Comparison of ENCODE assay signal across 14 cellular contexts in genomic region chr18:45441110-45441842, GRCh38.
DNase-seq lines count a peak whose midpoint lies in the region; ATAC-seq, FAIRE-seq and TF ChIP-seq lines count a peak whose summit lies in the region.
"Had no signal": no experiment of that assay in that cellular context is flagged by ENCODE, and none has a peak within 500 bp of the region (broad histone marks: within the 10 kb centered on the region; RNA-seq: fewer than 3 reads in every experiment).

No MANE protein-coding gene starts in this region.

- no peaks in the 10 kb centered on the region for H3K79me2 ChIP-seq in keratinocyte (ENCODE audit: control insufficient read depth, insufficient read depth, low read length)

- H3K9me3 ChIP-seq in A549: no peaks in the 10 kb centered on the region
- no peaks in the 10 kb centered on the region for H3K9me3 ChIP-seq in keratinocyte (ENCODE audit: control insufficient read depth, low read depth, low read length)
- H3K9me3 ChIP-seq in sigmoid colon: no peaks in the 10 kb centered on the region
- H3K9me3 ChIP-seq: prostate gland had no signal

- WGBS in A549 (ENCODE audit: missing lambda C conversion rate): 2% methylated on average over 4 of the region's 4 CpGs
- WGBS in sigmoid colon, 2 donors: 58 to 74% methylated on average over 4 of the region's 4 CpGs

- H3K36me3 Mint-ChIP-seq in HFFc6 (ENCODE audit: low read depth): no peaks in the 10 kb centered on the region
- H3K36me3 Mint-ChIP-seq: CD8-positive, alpha-beta T cell had no signal

- no peaks in the 10 kb centered on the region for H3K9me3 Mint-ChIP-seq in HFFc6
- H3K9me3 Mint-ChIP-seq: activated B cell treated with CpG ODN at 0.5 μM for 24 hours; CD8-positive, alpha-beta T cell had no signal

- H3K27me3 Mint-ChIP-seq in HFFc6 (ENCODE audit: insufficient read depth): no peaks in the 10 kb centered on the region; the same call in none of the 2 replicates

- TF ChIP-seq EP300 in A549 (IDR thresholded peaks at IDR 0.05) (no peak), sigmoid colon (IDR thresholded peaks at IDR 0.05) (no peak)

- DNase-seq in A549 (ENCODE audit: low read depth in 1 of 2, low spot score in 1 of 2) (peak in 1 of 2 experiments; percentile 4), HFFc6 (peak; percentile 8), keratinocyte (ENCODE audit: low read depth, low spot score) (peak; percentile 26), sigmoid colon (no peak), inferior parietal cortex (ENCODE audit: extremely low spot score) (no peak)
- DNase-seq: activated B cell treated with CpG ODN at 0.5 μM for 24 hours; CD8-positive, alpha-beta T cell; HCEC 1CT; NCI-H82 had no signal

- TF ChIP-seq CTCF in A549 (IDR thresholded peaks at IDR 0.05): peak; percentile 20; the same call in 2 of the 3 replicates
- peak; percentile 72 for TF ChIP-seq CTCF in HFFc6 (IDR thresholded peaks at IDR 0.05)
- peak; percentile 72 for TF ChIP-seq CTCF in VCaP (conservative IDR thresholded peaks at IDR 0.05)
- TF ChIP-seq CTCF in keratinocyte (optimal IDR thresholded peaks at IDR 0.05 in 1 of 3, IDR thresholded peaks at IDR 0.05 in 1 of 3, conservative IDR thresholded peaks at IDR 0.05 in 1 of 3; ENCODE audit: extremely low read depth in 1 of 3, insufficient read depth in 2 of 3, low read length in 3 of 3): peak in 2 of 3 experiments; percentile 51 to 53
- peak in 1 of 4 experiments; percentile 13 for TF ChIP-seq CTCF in sigmoid colon (IDR thresholded peaks at IDR 0.05)

- H3K27ac Mint-ChIP-seq in HFFc6: no peak overlapping the region
- H3K27ac Mint-ChIP-seq: activated B cell treated with CpG ODN at 0.5 μM for 24 hours; CD8-positive, alpha-beta T cell had no signal

- H2AFZ ChIP-seq in keratinocyte (ENCODE audit: control insufficient read depth, low read length): peak overlapping the region; percentile 25

- TF ChIP-seq POLR2A in A549 (IDR thresholded peaks at IDR 0.05; ENCODE audit: low read length) (no peak), sigmoid colon (IDR thresholded peaks at IDR 0.05) (no peak)

- ATAC-seq in A549: no peak
- no peak for ATAC-seq in HG03469 (IDR thresholded peaks at IDR 0.05; ENCODE audit: unreplicated experiment)
- ATAC-seq in HG03439 (IDR thresholded peaks at IDR 0.05; ENCODE audit: unreplicated experiment): no peak
- ATAC-seq: CD8-positive, alpha-beta T cell had no signal

- no peaks in the 10 kb centered on the region for H3K36me3 ChIP-seq in keratinocyte (ENCODE audit: control insufficient read depth in 2 of 2, extremely low read depth in 1 of 2, insufficient read depth in 2 of 2, low read length in 2 of 2)
- no peaks in the 10 kb centered on the region for H3K36me3 ChIP-seq in sigmoid colon
- H3K36me3 ChIP-seq: prostate gland had no signal

- H3K27ac ChIP-seq in A549 (no peak overlapping the region), VCaP (no peak overlapping the region), keratinocyte (ENCODE audit: control insufficient read depth, insufficient read depth, low read length) (no peak overlapping the region), sigmoid colon (no peak overlapping the region)
- H3K27ac ChIP-seq: prostate gland had no signal

- FAIRE-seq in A549 (lab: Jason Lieb, UNC): no peak
- FAIRE-seq in keratinocyte (lab: Jason Lieb, UNC): peak; percentile 59
- FAIRE-seq: HTR-8/SVneo had no signal

- H3K4me3 ChIP-seq in A549: no peak overlapping the region
- no peak overlapping the region for H3K4me3 ChIP-seq in keratinocyte (ENCODE audit: control insufficient read depth in 2 of 3, extremely low read depth in 1 of 3, insufficient read depth in 2 of 3, low read depth in 1 of 3, low read length in 3 of 3)
- no peak overlapping the region for H3K4me3 ChIP-seq in sigmoid colon
- H3K4me3 ChIP-seq: prostate gland had no signal

- no peaks in the 10 kb centered on the region for H4K20me1 ChIP-seq in keratinocyte (ENCODE audit: control insufficient read depth, extremely low read depth, insufficient read depth, low read length)

- TF ChIP-seq RAD21 in A549 (conservative IDR thresholded peaks at IDR 0.05 in 1 of 2, IDR thresholded peaks at IDR 0.05 in 1 of 2): peak in 1 of 2 experiments; percentile 35; a peak in 3 of 5 replicates

- H3K4me1 ChIP-seq in A549: no peaks in the 10 kb centered on the region
- peaks cover 13% of the 10 kb centered on the region for H3K4me1 ChIP-seq in keratinocyte (ENCODE audit: control insufficient read depth, extremely low read depth, insufficient read depth, low read length)
- peaks cover 0 to 19% (median 3%) of the 10 kb centered on the region in 4 donors for H3K4me1 ChIP-seq in sigmoid colon
- H3K4me1 ChIP-seq: prostate gland had no signal

- intact Hi-C loops in sigmoid colon (cut with DNase I): loop anchor here (5.0 kb wide), 1 partner anchor 764 kb away; no protein-coding TSS in a partner anchor

- dilution Hi-C loops in keratinocyte (cut with MboI; ENCODE audit: extremely low pct_ligation_motif_present, low sequenced_read_pairs): no loop called here

- no peaks in the 10 kb centered on the region for H3K9me1 ChIP-seq in keratinocyte (ENCODE audit: control insufficient read depth, extremely low read depth, insufficient read depth, low read length)

- CTCF ChIA-PET in A549 (lab: Yijun Ruan, JAX): no interaction called here

- H3K4me1 Mint-ChIP-seq in HFFc6 (ENCODE audit: low read depth): no peaks in the 10 kb centered on the region
- H3K4me1 Mint-ChIP-seq: activated B cell treated with CpG ODN at 0.5 μM for 24 hours had no signal

- POLR2A ChIA-PET in A549 (lab: Yijun Ruan, JAX): no interaction called here

- no peak overlapping the region for H3K4me2 ChIP-seq in A549
- peak overlapping the region; percentile 44 for H3K4me2 ChIP-seq in keratinocyte (ENCODE audit: control insufficient read depth, extremely low read depth, insufficient read depth, low read depth, low read length)

- H3K9ac ChIP-seq in keratinocyte (ENCODE audit: control insufficient read depth, extremely low read depth, insufficient read depth, low read length): no peak overlapping the region

- no peak overlapping the region for H3K4me3 Mint-ChIP-seq in HFFc6
- H3K4me3 Mint-ChIP-seq: activated B cell treated with CpG ODN at 0.5 μM for 24 hours; CD8-positive, alpha-beta T cell had no signal

- H3K27me3 ChIP-seq in keratinocyte (ENCODE audit: control insufficient read depth, extremely low read depth, insufficient read depth, low read length): no peaks in the 10 kb centered on the region
- H3K27me3 ChIP-seq in sigmoid colon: no peaks in the 10 kb centered on the region

TF ChIP-seq in A549, 52 proteins besides CTCF, POLR2A, EP300 and RAD21 (continues in another document):
- TF ChIP-seq NPAS2 (CRISPR knock-in tag; IDR thresholded peaks at IDR 0.05; ENCODE audit: borderline replicate concordance) (no peak), USF2 (IDR thresholded peaks at IDR 0.05) (no peak), HOXA7 (CRISPR knock-in tag; IDR thresholded peaks at IDR 0.05) (no peak), MAX (IDR thresholded peaks at IDR 0.05) (no peak), TFCP2L1 (CRISPR knock-in tag; IDR thresholded peaks at IDR 0.05) (no peak), POLR2AphosphoS2 (conservative IDR thresholded peaks at IDR 0.05; ENCODE audit: low read length) (no peak), CBX8 (IDR thresholded peaks at IDR 0.05) (no peak), E2F6 (IDR thresholded peaks at IDR 0.05; ENCODE audit: borderline replicate concordance, low read depth) (no peak), PBX3 (IDR thresholded peaks at IDR 0.05) (no peak), HMGXB4 (CRISPR knock-in tag; IDR thresholded peaks at IDR 0.05; ENCODE audit: borderline replicate concordance) (no peak), RFX5 (IDR thresholded peaks at IDR 0.05) (no peak), FOSL2 (IDR thresholded peaks at IDR 0.05) (no peak), FOSL2 (CRISPR knock-in tag; IDR thresholded peaks at IDR 0.05) (no peak), ZFP36 (IDR thresholded peaks at IDR 0.05; ENCODE audit: borderline replicate concordance, partially characterized antibody) (no peak), NR3C1 (IDR thresholded peaks at IDR 0.05) (no peak)

Comparison
In these comparisons a context has a peak if more than half of its experiments do, and no peak if none do; other contexts are left out.
1. DNase-seq: peak in HFFc6 (single experiment) and keratinocyte (single experiment); none in sigmoid colon (single experiment) and inferior parietal cortex (single experiment).